ENCODE assay signal across 22 cellular contexts in the genomic region with DNA sequence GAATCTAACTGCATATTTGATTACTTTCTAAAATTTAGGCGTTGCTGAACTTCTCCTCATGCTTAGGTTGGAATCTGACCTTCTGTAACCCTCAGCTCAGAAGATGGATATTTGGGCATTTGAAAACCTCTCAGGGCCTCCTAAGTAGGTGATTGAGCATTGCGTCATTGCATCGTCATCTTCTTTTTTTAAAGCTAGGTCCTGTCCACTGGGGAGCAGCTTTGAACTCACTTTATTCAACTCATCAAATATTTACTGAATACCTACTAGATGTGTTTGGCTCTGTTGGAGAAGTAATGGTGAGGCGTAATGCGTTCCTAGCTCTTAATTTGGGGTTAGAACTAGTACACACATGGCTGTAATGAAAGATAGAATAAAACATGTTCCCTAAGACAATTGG. TPM values are rescaled to one million over a fixed set of nuclear protein-coding genes. Genes with fewer than 3 reads are reported as not detected.
DNase-seq lines count a peak whose midpoint lies in the region; ATAC-seq and TF ChIP-seq lines count a peak whose summit lies in the region.
"Had no signal": no experiment of that assay in that cellular context is flagged by ENCODE, and none has a peak within 500 bp of the region (broad histone marks: within the 10 kb centered on the region; RNA-seq: fewer than 3 reads in every experiment).

No MANE protein-coding gene starts in this region.

- H3K27ac ChIP-seq in left lung: no peak overlapping the region
- H3K27ac ChIP-seq in thyroid gland: peak overlapping the region in 2 of 3 donors; percentile 6 to 91
- H3K27ac ChIP-seq: BLaER1 had no signal

- WGBS in thyroid gland, 2 donors: 77 to 84% methylated on average over 5 of the region's 5 CpGs

- DNase-seq in natural killer cell: no peak
- DNase-seq in natural killer cell treated with Interleukin-12 subunit alpha and Interleukin-12 subunit beta and Interleukin-15 and Interleukin-18, amount 100 ng/mL, for 72 hours (ENCODE audit: low spot score): no peak
- DNase-seq in left lung: no peak
- no peak for DNase-seq in thyroid gland
- no peak for DNase-seq in NK-92 treated with Interleukin-12 subunit alpha and Interleukin-12 subunit beta, amount 100 ng/mL, for 24 hours (lab: John Stamatoyannopoulos, UW)
- DNase-seq in stimulated activated CD4-positive, alpha-beta T cell treated with anti-CD3 and anti-CD28 coated beads, Interleukin-4, amount 100 ng/mL, for 4 hours: no peak
- DNase-seq: CD4-positive, CD25-positive, alpha-beta regulatory T cell; H7; KG1; NCI-H1048; NCI-H1417 treated with DMSO at 0.1 percent for 48 hours; NCI-H1694 treated with DMSO at 0.1 percent for 48 hours; NCI-H2081; NCI-H526 treated with DMSO at 0.1 percent for 48 hours; SHP77 treated with DMSO at 0.1 percent for 48 hours had no signal

- H3K27me3 ChIP-seq in left lung (no peaks in the 10 kb centered on the region), thyroid gland (no peaks in the 10 kb centered on the region)
- H3K27me3 ChIP-seq: BLaER1 had no signal

- H3K36me3 ChIP-seq in left lung: no peaks in the 10 kb centered on the region
- no peaks in the 10 kb centered on the region for H3K36me3 ChIP-seq in thyroid gland
- H3K36me3 ChIP-seq: BLaER1 had no signal

- no peaks in the 10 kb centered on the region for H3K36me3 Mint-ChIP-seq in natural killer cell
- no peaks in the 10 kb centered on the region for H3K36me3 Mint-ChIP-seq in natural killer cell treated with Interleukin-12 subunit alpha and Interleukin-12 subunit beta and Interleukin-15 and Interleukin-18, amount 100 ng/mL, for 72 hours
- no peaks in the 10 kb centered on the region for H3K36me3 Mint-ChIP-seq in stimulated activated memory B cell treated with anti-CD40 and anti-IgM and Interleukin-4, amounts not matched to agents 10 μg/mL and 1 μg/mL and 100 μg/mL, for 72 hours
- H3K36me3 Mint-ChIP-seq: CD4-positive, CD25-positive, alpha-beta regulatory T cell had no signal

- no peak overlapping the region for H3K4me3 Mint-ChIP-seq in natural killer cell
- H3K4me3 Mint-ChIP-seq in natural killer cell treated with Interleukin-12 subunit alpha and Interleukin-12 subunit beta and Interleukin-15 and Interleukin-18, amount 100 ng/mL, for 72 hours: no peak overlapping the region
- no peak overlapping the region for H3K4me3 Mint-ChIP-seq in stimulated activated memory B cell treated with anti-CD40 and anti-IgM and Interleukin-4, amounts not matched to agents 10 μg/mL and 1 μg/mL and 100 μg/mL, for 72 hours
- H3K4me3 Mint-ChIP-seq: CD4-positive, CD25-positive, alpha-beta regulatory T cell had no signal

- no peak overlapping the region for H3K4me3 ChIP-seq in left lung
- H3K4me3 ChIP-seq in thyroid gland (replicated peaks in 1 of 3): no peak overlapping the region
- H3K4me3 ChIP-seq: BLaER1 had no signal

- no peak for ATAC-seq in natural killer cell
- no peak for ATAC-seq in natural killer cell treated with Interleukin-12 subunit alpha and Interleukin-12 subunit beta and Interleukin-15 and Interleukin-18, amount 100 ng/mL, for 72 hours
- ATAC-seq in left lung: peak; percentile 82
- no peak for ATAC-seq in stimulated activated memory B cell treated with anti-CD40 and anti-IgM and Interleukin-4, amounts not matched to agents 10 μg/mL and 1 μg/mL and 100 μg/mL, for 72 hours
- ATAC-seq: Panc1 had no signal

- TF ChIP-seq POLR2A in thyroid gland (IDR thresholded peaks at IDR 0.05): no peak

- TF ChIP-seq CTCF in natural killer cell (IDR thresholded peaks at IDR 0.05) (no peak), left lung (IDR thresholded peaks at IDR 0.05) (no peak), thyroid gland (IDR thresholded peaks at IDR 0.05) (no peak)

- H3K4me1 Mint-ChIP-seq in natural killer cell: peaks cover 83 to 93% of the 10 kb centered on the region in 2 donors
- H3K4me1 Mint-ChIP-seq in natural killer cell treated with Interleukin-12 subunit alpha and Interleukin-12 subunit beta and Interleukin-15 and Interleukin-18, amount 100 ng/mL, for 72 hours (ENCODE audit: low read depth in 2 of 2): peaks cover 33 to 66% of the 10 kb centered on the region in 2 donors
- peaks cover 6% of the 10 kb centered on the region for H3K4me1 Mint-ChIP-seq in stimulated activated memory B cell treated with anti-CD40 and anti-IgM and Interleukin-4, amounts not matched to agents 10 μg/mL and 1 μg/mL and 100 μg/mL, for 72 hours

- H3K9me3 Mint-ChIP-seq in natural killer cell: no peaks in the 10 kb centered on the region
- H3K9me3 Mint-ChIP-seq in natural killer cell treated with Interleukin-12 subunit alpha and Interleukin-12 subunit beta and Interleukin-15 and Interleukin-18, amount 100 ng/mL, for 72 hours: no peaks in the 10 kb centered on the region
- H3K9me3 Mint-ChIP-seq in stimulated activated memory B cell treated with anti-CD40 and anti-IgM and Interleukin-4, amounts not matched to agents 10 μg/mL and 1 μg/mL and 100 μg/mL, for 72 hours: no peaks in the 10 kb centered on the region

- peaks cover 31 to 58% of the 10 kb centered on the region in 2 donors for H3K4me1 ChIP-seq in left lung
- H3K4me1 ChIP-seq in thyroid gland: peaks cover 87 to 98% of the 10 kb centered on the region in 2 donors

- no peaks in the 10 kb centered on the region for H3K27me3 Mint-ChIP-seq in natural killer cell (ENCODE audit: low read depth in 2 of 2)
- H3K27me3 Mint-ChIP-seq in natural killer cell treated with Interleukin-12 subunit alpha and Interleukin-12 subunit beta and Interleukin-15 and Interleukin-18, amount 100 ng/mL, for 72 hours: no peaks in the 10 kb centered on the region
- H3K27me3 Mint-ChIP-seq in stimulated activated memory B cell treated with anti-CD40 and anti-IgM and Interleukin-4, amounts not matched to agents 10 μg/mL and 1 μg/mL and 100 μg/mL, for 72 hours: peaks cover 72% of the 10 kb centered on the region

- intact Hi-C loops in natural killer cell (cut with micrococcal nuclease): no loop called here
- intact Hi-C loops in left lung (cut with DNase I): no loop called here
- intact Hi-C loops in thyroid gland (cut with DNase I): no loop called here

- H3K9me3 ChIP-seq in left lung (no peaks in the 10 kb centered on the region), thyroid gland (no peaks in the 10 kb centered on the region)
- H3K9me3 ChIP-seq: BLaER1 had no signal

- peak overlapping the region; percentile 60 to 85 for H3K27ac Mint-ChIP-seq in natural killer cell
- peak overlapping the region in 1 of 2 donors; percentile 14 for H3K27ac Mint-ChIP-seq in natural killer cell treated with Interleukin-12 subunit alpha and Interleukin-12 subunit beta and Interleukin-15 and Interleukin-18, amount 100 ng/mL, for 72 hours
- no peak overlapping the region for H3K27ac Mint-ChIP-seq in stimulated activated memory B cell treated with anti-CD40 and anti-IgM and Interleukin-4, amounts not matched to agents 10 μg/mL and 1 μg/mL and 100 μg/mL, for 72 hours

RNA-seq across cellular contexts. Expression of a gene that starts 56.8 kb away (rescaled TPM):
- total RNA-seq in natural killer cell (100 to 1,000 TPM; 104 to 224 (median 156) TPM), left lung (10 to 100 TPM; 52.5 to 55.6 TPM), thyroid gland (100 to 1,000 TPM; 157 to 385 (median 177) TPM)
- total RNA-seq in natural killer cell treated with Interleukin-12 subunit alpha and Interleukin-12 subunit beta and Interleukin-15 and Interleukin-18, amount 100 ng/mL, for 72 hours: 10 to 100 TPM in 1 of 2 donors, 1 to 10 TPM in 1; 2.7 to 13.1 TPM
- total RNA-seq: A172, H7, HT1080, NCI-H460, OCI-LY7 had no signal

Comparison
In these comparisons a context has a peak if more than half of its experiments do, and no peak if none do; other contexts are left out.
1. H3K27ac ChIP-seq: peak in thyroid gland (2 of 3); none in left lung (0 of 2).